19 cellular contexts compared by ENCODE assay signal in the genomic region with DNA sequence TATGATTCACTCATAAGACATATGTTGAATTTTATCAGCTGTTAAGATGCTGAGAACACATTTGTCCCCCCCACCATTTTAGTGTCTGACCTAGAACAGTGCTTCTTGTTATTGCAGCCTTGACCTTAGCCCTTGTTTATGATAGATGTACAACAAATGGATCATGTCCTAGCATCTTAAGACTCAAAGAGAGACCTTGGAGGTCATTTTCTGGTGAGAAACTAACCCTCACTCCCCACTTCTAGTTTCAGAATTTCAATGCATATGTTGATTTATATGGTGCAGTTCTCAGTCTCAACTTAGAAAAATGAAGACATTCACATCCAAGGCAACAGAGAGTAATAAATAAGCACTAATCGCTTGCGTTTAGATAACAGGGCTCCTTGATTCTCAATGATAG.
DNase-seq lines count a peak whose midpoint lies in the region; ATAC-seq and TF ChIP-seq lines count a peak whose summit lies in the region.
"Had no signal": no experiment of that assay in that cellular context is flagged by ENCODE, and none has a peak within 500 bp of the region (broad histone marks: within the 10 kb centered on the region; RNA-seq: fewer than 3 reads in every experiment).

No MANE protein-coding gene starts in this region.

- H3K36me3 ChIP-seq in left ventricle myocardium inferior: no peaks in the 10 kb centered on the region
- H3K36me3 ChIP-seq: BLaER1 had no signal

- TF ChIP-seq CTCF in nephron (IDR thresholded peaks at IDR 0.05; ENCODE audit: unreplicated experiment in 3 of 3) (no peak), left ventricle myocardium inferior (IDR thresholded peaks at IDR 0.05; ENCODE audit: borderline replicate concordance) (no peak)

- no peaks in the 10 kb centered on the region for H3K27me3 Mint-ChIP-seq in activated T-cell treated with anti-CD3 and anti-CD28 coated beads, Interleukin-2, amount 50 U/mL, for 24 hours
- no peaks in the 10 kb centered on the region for H3K27me3 Mint-ChIP-seq in activated naive CD8-positive, alpha-beta T cell
- H3K27me3 Mint-ChIP-seq in nephron (ENCODE audit: low read depth): no peaks in the 10 kb centered on the region

- H3K27me3 ChIP-seq in left ventricle myocardium inferior (ENCODE audit: low read depth): no peaks in the 10 kb centered on the region
- H3K27me3 ChIP-seq: BLaER1 had no signal

- H3K9me3 Mint-ChIP-seq in activated T-cell treated with anti-CD3 and anti-CD28 coated beads, Interleukin-2, amount 50 U/mL, for 24 hours: peaks cover 20% of the 10 kb centered on the region
- H3K9me3 Mint-ChIP-seq in activated naive CD8-positive, alpha-beta T cell (ENCODE audit: low read depth): no peaks in the 10 kb centered on the region
- no peaks in the 10 kb centered on the region for H3K9me3 Mint-ChIP-seq in nephron

- no peak overlapping the region for H3K27ac ChIP-seq in left ventricle myocardium inferior (replicated peaks)
- H3K27ac ChIP-seq: BLaER1, GM23248 had no signal

- ATAC-seq in HG02885 (IDR thresholded peaks at IDR 0.05; ENCODE audit: poor library complexity, unreplicated experiment) (no peak), left lobe of liver (no peak)
- ATAC-seq: CD8-positive, alpha-beta T cell; Panc1; Right ventricle myocardium inferior had no signal

- no peak overlapping the region for H3K4me3 Mint-ChIP-seq in activated T-cell treated with anti-CD3 and anti-CD28 coated beads, Interleukin-2, amount 50 U/mL, for 24 hours
- H3K4me3 Mint-ChIP-seq in activated naive CD8-positive, alpha-beta T cell: no peak overlapping the region
- H3K4me3 Mint-ChIP-seq in nephron: no peak overlapping the region
- H3K4me3 Mint-ChIP-seq: CD8-positive, alpha-beta T cell had no signal

- no peaks in the 10 kb centered on the region for H3K4me1 ChIP-seq in left ventricle myocardium inferior
- H3K4me1 ChIP-seq: BLaER1 had no signal

- no peak overlapping the region for H3K4me3 ChIP-seq in left ventricle myocardium inferior
- H3K4me3 ChIP-seq: BLaER1, GM23248 had no signal

- H3K36me3 Mint-ChIP-seq in activated T-cell treated with anti-CD3 and anti-CD28 coated beads, Interleukin-2, amount 50 U/mL, for 24 hours (ENCODE audit: low read depth): peaks cover 6% of the 10 kb centered on the region
- H3K36me3 Mint-ChIP-seq in activated naive CD8-positive, alpha-beta T cell: no peaks in the 10 kb centered on the region
- no peaks in the 10 kb centered on the region for H3K36me3 Mint-ChIP-seq in nephron (ENCODE audit: low read depth)
- H3K36me3 Mint-ChIP-seq: CD8-positive, alpha-beta T cell had no signal

- H3K27ac Mint-ChIP-seq in activated T-cell treated with anti-CD3 and anti-CD28 coated beads, Interleukin-2, amount 50 U/mL, for 24 hours: peak overlapping the region; percentile 80
- peak overlapping the region; percentile 73 for H3K27ac Mint-ChIP-seq in activated naive CD8-positive, alpha-beta T cell
- H3K27ac Mint-ChIP-seq in nephron: peak overlapping the region; percentile 5 to 66 (median 17)
- H3K27ac Mint-ChIP-seq: CD8-positive, alpha-beta T cell had no signal

- peaks cover 14% of the 10 kb centered on the region for H3K9me3 ChIP-seq in left ventricle myocardium inferior (replicated peaks)

- DNase-seq in activated T-cell treated with anti-CD3 and anti-CD28 coated beads, Interleukin-2, amount 50 U/mL, for 24 hours: no peak
- DNase-seq in activated T-cell treated with anti-CD3 and anti-CD28 coated beads for 4 hours: no peak
- DNase-seq in left lobe of liver (ENCODE audit: low spot score): no peak
- no peak for DNase-seq in stimulated activated CD4-positive, alpha-beta T cell treated with anti-CD3 and anti-CD28 coated beads, Interleukin-4, amount 100 ng/mL, for 24 hours
- DNase-seq in left ventricle myocardium inferior: no peak
- DNase-seq: CD8-positive, alpha-beta T cell; DMS79 treated with DMSO at 0.1 percent for 48 hours; GM23248; HCEC 1CT; NCI-H1048; NCI-H146; NCI-H2081 treated with DMSO at 0.1 percent for 48 hours; NCI-H524 had no signal

- H3K4me1 Mint-ChIP-seq in activated T-cell treated with anti-CD3 and anti-CD28 coated beads, Interleukin-2, amount 50 U/mL, for 24 hours (ENCODE audit: low read depth): peaks cover 44% of the 10 kb centered on the region
- peaks cover 22% of the 10 kb centered on the region for H3K4me1 Mint-ChIP-seq in activated naive CD8-positive, alpha-beta T cell (ENCODE audit: low read depth)
- H3K4me1 Mint-ChIP-seq in nephron: peaks cover 12% of the 10 kb centered on the region

- intact Hi-C loops in left ventricle myocardium inferior (cut with micrococcal nuclease): no loop called here

Comparison
In these comparisons a context has a peak if more than half of its experiments do, and no peak if none do; other contexts are left out.
1. H3K27ac Mint-ChIP-seq: peak in every context shown above with its lines; median percentile 80 in activated T-cell treated with anti-CD3 and anti-CD28 coated beads, Interleukin-2, amount 50 U/mL, for 24 hours; 73 in activated naive CD8-positive, alpha-beta T cell; 17 in nephron.